In genomic region chr7:122200888-122201287, GRCh38 we compare ENCODE assay signal across 32 cellular contexts.
"Had no signal": no experiment of that assay in that cellular context is flagged by ENCODE, and none has a peak within 500 bp of the region (broad histone marks: within the 10 kb centered on the region; RNA-seq: fewer than 3 reads in every experiment).

No MANE protein-coding gene starts in this region.

- H3K27me3 ChIP-seq: adrenal gland, ascending aorta, brain microvascular endothelial cell, breast epithelium had no signal

- FAIRE-seq: colon, TTC549 had no signal

- DNase-seq: activated B cell treated with CpG ODN at 0.5 μM for 24 hours; activated CD4-positive, alpha-beta memory T cell treated with anti-CD3 and anti-CD28 coated beads for 36 hours; activated CD4-positive, alpha-beta T cell treated with anti-CD3 and anti-CD28 coated beads for 4 hours; activated CD4-positive, alpha-beta T cell treated with anti-CD3 and anti-CD28 coated beads, Interleukin-2, amount 10 ng/mL, durations not matched to agents 24 days and 14 days; activated CD4-positive, alpha-beta T cell treated with anti-CD3 and anti-CD28 coated beads, Interleukin-2, amount 50 U/mL, for 1 hour; activated CD4-positive, alpha-beta T cell treated with anti-CD3 and anti-CD28 coated beads, Interleukin-2, amount 50 U/mL, for 4 hours; activated CD4-positive, CD25-positive, alpha-beta regulatory T cell treated with anti-CD3 and anti-CD28 coated beads, Interleukin-2, amount 50 U/mL, for 72 hours; activated CD8-positive, alpha-beta memory T cell treated with anti-CD3 and anti-CD28 coated beads, Interleukin-2, amount 50 U/mL, for 4 hours; activated CD8-positive, alpha-beta T cell treated with anti-CD3 and anti-CD28 coated beads for 36 hours; activated effector memory CD4-positive, alpha-beta T cell treated with anti-CD3 and anti-CD28 coated beads, Interleukin-2, amount 50 U/mL, for 16 hours; activated gamma-delta T cell treated with Interleukin-2 at 50 U/mL for 16 hours; activated naive CD4-positive, alpha-beta T cell; activated naive CD4-positive, alpha-beta T cell treated with anti-CD3 and anti-CD28 coated beads for 36 hours; activated naive CD4-positive, alpha-beta T cell treated with anti-CD3 and anti-CD28 coated beads, Interleukin-2, amount 50 U/mL, for 16 hours; activated naive CD8-positive, alpha-beta T cell treated with anti-CD3 and anti-CD28 coated beads for 36 hours; activated T-cell treated with anti-CD3 and anti-CD28 coated beads for 4 hours; activated T-cell treated with anti-CD3 and anti-CD28 coated beads, Interleukin-2, amount 50 U/mL, for 1 hour; activated T-cell treated with anti-CD3 and anti-CD28 coated beads, Interleukin-2, amount 50 U/mL, for 4 hours; activated T-cell treated with anti-CD3 and anti-CD28 coated beads, Interleukin-2, amount 50 U/mL, for 72 hours; adrenal gland; amniotic stem cell; brain microvascular endothelial cell; central memory CD4-positive, alpha-beta T cell; T-helper 2 cell; T-helper 9 cell had no signal

- H3K27ac ChIP-seq: adrenal gland, ascending aorta, brain microvascular endothelial cell, breast epithelium, VCaP had no signal

- H3K4me1 ChIP-seq: ascending aorta, breast epithelium had no signal

- ATAC-seq: activated CD8-positive, alpha-beta T cell treated with anti-CD3 and anti-CD28 coated beads for 36 hours; activated naive CD4-positive, alpha-beta T cell treated with anti-CD3 and anti-CD28 coated beads, Interleukin-2, amount 50 U/mL, for 72 hours; activated T-cell treated with anti-CD3 and anti-CD28 coated beads, Interleukin-2, amount 50 U/mL, for 4 hours; activated T-cell treated with anti-CD3 and anti-CD28 coated beads, Interleukin-2, amount 50 U/mL, for 72 hours; activated T-helper 17 cell treated with anti-CD3 and anti-CD28 coated beads, Interleukin-2, amount 50 U/mL, for 72 hours had no signal

- H3K9me3 ChIP-seq: adrenal gland, ascending aorta, breast epithelium had no signal

- H3K4me3 ChIP-seq: adrenal gland, ascending aorta, breast epithelium had no signal

- H3K36me3 ChIP-seq: adrenal gland, ascending aorta, brain microvascular endothelial cell, breast epithelium had no signal
